In the genomic region with DNA sequence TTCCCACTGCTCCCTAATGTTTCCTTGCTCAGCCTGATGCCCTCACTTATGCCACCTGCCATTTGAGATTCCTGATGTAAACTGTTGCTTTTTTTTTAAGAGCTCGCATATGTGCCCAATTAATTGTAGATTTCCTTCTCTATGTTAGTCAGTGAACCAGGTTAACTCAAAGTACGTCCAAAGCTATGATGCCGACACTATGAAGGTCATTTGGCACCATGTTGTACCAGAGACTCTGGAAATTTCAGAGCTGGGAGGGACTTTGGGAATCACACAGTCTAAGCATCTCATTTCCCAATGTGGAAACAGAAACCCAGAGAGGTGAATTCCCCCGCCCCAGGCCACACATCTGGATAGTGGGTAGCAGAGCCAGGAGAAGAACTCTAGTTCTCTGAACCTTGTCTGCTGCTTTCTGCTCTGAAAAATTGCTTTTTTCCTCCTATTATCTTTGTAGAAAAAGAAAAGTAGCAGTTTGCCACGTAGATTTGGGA, we compare ENCODE assay signal across 15 cellular contexts. TPM values are rescaled to one million over a fixed set of nuclear protein-coding genes. Genes with fewer than 3 reads are reported as not detected.
DNase-seq lines count a peak whose midpoint lies in the region; ATAC-seq, FAIRE-seq and TF ChIP-seq lines count a peak whose summit lies in the region.
"Had no signal": no experiment of that assay in that cellular context is flagged by ENCODE, and none has a peak within 500 bp of the region (broad histone marks: within the 10 kb centered on the region; RNA-seq: fewer than 3 reads in every experiment).

No MANE protein-coding gene starts in this region.

- no peaks in the 10 kb centered on the region for H3K9me3 Mint-ChIP-seq in nephron progenitor cell
- H3K9me3 Mint-ChIP-seq: activated CD4-positive, alpha-beta T cell treated with anti-CD3 and anti-CD28 coated beads, Interleukin-2, amount 10 ng/mL, durations not matched to agents 7 days and 5 days; activated naive CD4-positive, alpha-beta T cell treated with anti-CD3 and anti-CD28 coated beads, Interleukin-2, amount 50 U/mL, for 24 hours; CD8-positive, alpha-beta memory T cell; stimulated activated memory B cell treated with anti-CD40 and anti-IgM and Interleukin-4, amounts not matched to agents 10 μg/mL and 1 μg/mL and 100 μg/mL, for 72 hours had no signal

- 69% methylated on average over 5 of the region's 5 CpGs for WGBS in HepG2 (ENCODE audit: low lambda C conversion rate)
- WGBS in right lobe of liver (ENCODE audit: insufficient coverage, low coverage, low lambda C conversion rate, missing lambda C conversion rate): 52% methylated on average over 5 of the region's 5 CpGs
- WGBS in mammary epithelial cell (ENCODE audit: low coverage, missing lambda C conversion rate): 64% methylated on average over 3 of the region's 5 CpGs

- no TSS peak for BruUV-seq in HepG2 (replicated peaks; lab: Mats Ljungman, UMichigan)
- no TSS peak for BruUV-seq in mammary epithelial cell (replicated peaks; lab: Mats Ljungman, UMichigan)

- no peak overlapping the region for H3K4me3 Mint-ChIP-seq in nephron progenitor cell
- H3K4me3 Mint-ChIP-seq: activated CD4-positive, alpha-beta T cell treated with anti-CD3 and anti-CD28 coated beads, Interleukin-2, amount 10 ng/mL, durations not matched to agents 7 days and 5 days; activated naive CD4-positive, alpha-beta T cell treated with anti-CD3 and anti-CD28 coated beads, Interleukin-2, amount 50 U/mL, for 24 hours; CD8-positive, alpha-beta memory T cell; stimulated activated memory B cell treated with anti-CD40 and anti-IgM and Interleukin-4, amounts not matched to agents 10 μg/mL and 1 μg/mL and 100 μg/mL, for 72 hours had no signal

- CTCF ChIA-PET in HepG2 (lab: Yijun Ruan, JAX; ENCODE audit: low intra/inter-chr PET ratio, low total read pairs): no interaction called here
- CTCF ChIA-PET in mammary epithelial cell (lab: Charles Lee; ENCODE audit: low non-redundant PET): interaction anchor here (0.6 to 1.1 kb wide), 5 partner anchors 12 to 360 kb away, joined by 3 to 11 read pairs (median 3); no protein-coding TSS in a partner anchor

- H3K36me3 Mint-ChIP-seq in nephron progenitor cell (ENCODE audit: low read depth): no peaks in the 10 kb centered on the region
- H3K36me3 Mint-ChIP-seq: activated naive CD4-positive, alpha-beta T cell treated with anti-CD3 and anti-CD28 coated beads, Interleukin-2, amount 50 U/mL, for 24 hours; CD8-positive, alpha-beta memory T cell; stimulated activated memory B cell treated with anti-CD40 and anti-IgM and Interleukin-4, amounts not matched to agents 10 μg/mL and 1 μg/mL and 100 μg/mL, for 72 hours had no signal

- H3K9me3 ChIP-seq in HepG2 (ENCODE audit: low read length): no peaks in the 10 kb centered on the region
- H3K9me3 ChIP-seq in right lobe of liver: no peaks in the 10 kb centered on the region
- no peaks in the 10 kb centered on the region for H3K9me3 ChIP-seq in mammary epithelial cell (replicated peaks; ENCODE audit: insufficient read depth, low read length)

- peaks cover 6% of the 10 kb centered on the region for H3K4me1 Mint-ChIP-seq in nephron progenitor cell
- H3K4me1 Mint-ChIP-seq: activated CD4-positive, alpha-beta T cell treated with anti-CD3 and anti-CD28 coated beads, Interleukin-2, amount 10 ng/mL, durations not matched to agents 7 days and 5 days; activated naive CD4-positive, alpha-beta T cell treated with anti-CD3 and anti-CD28 coated beads, Interleukin-2, amount 50 U/mL, for 24 hours had no signal

- POLR2A ChIA-PET in HepG2 (lab: Yijun Ruan, JAX): no interaction called here

- in situ Hi-C loops in HepG2 (cut with HindIII; ENCODE audit: extremely low pct_ligation_motif_present, low pct_unique_long_range_greater_than_20kb) (no loop called here), mammary epithelial cell (cut with MboI; ENCODE audit: low sequenced_read_pairs in 2 of 2) (no loop called here), GM13976 (cut with MboI; ENCODE audit: low sequenced_read_pairs, unreplicated experiment) (no loop called here)

- H3K4me2 ChIP-seq in HepG2 (ENCODE audit: low read depth, low read length) (peak overlapping the region; percentile 73), mammary epithelial cell (ENCODE audit: insufficient read depth, low read depth, low read length) (no peak overlapping the region)

- no peaks in the 10 kb centered on the region for H3K79me2 ChIP-seq in HepG2 (ENCODE audit: insufficient read depth, low read length)
- no peaks in the 10 kb centered on the region for H3K79me2 ChIP-seq in mammary epithelial cell (ENCODE audit: insufficient read depth, low read length)
- H3K79me2 ChIP-seq: parathyroid adenoma had no signal

- intact Hi-C loops in HepG2 (cut with micrococcal nuclease; ENCODE audit: unreplicated experiment) (no loop called here), right lobe of liver (cut with DNase I) (no loop called here), mammary epithelial cell (cut with micrococcal nuclease) (loop anchor here (1.0 kb wide), 3 partner anchors 30 to 248 kb away; no protein-coding TSS in a partner anchor)

- H3K27ac Mint-ChIP-seq in nephron progenitor cell: no peak overlapping the region
- H3K27ac Mint-ChIP-seq: activated CD4-positive, alpha-beta T cell treated with anti-CD3 and anti-CD28 coated beads, Interleukin-2, amount 10 ng/mL, durations not matched to agents 7 days and 5 days; activated naive CD4-positive, alpha-beta T cell treated with anti-CD3 and anti-CD28 coated beads, Interleukin-2, amount 50 U/mL, for 24 hours; CD8-positive, alpha-beta memory T cell; stimulated activated memory B cell treated with anti-CD40 and anti-IgM and Interleukin-4, amounts not matched to agents 10 μg/mL and 1 μg/mL and 100 μg/mL, for 72 hours had no signal

- no peaks in the 10 kb centered on the region; the same call in 1 of the 2 replicates for H4K20me1 ChIP-seq in HepG2 (ENCODE audit: insufficient read depth, low read length)
- no peaks in the 10 kb centered on the region for H4K20me1 ChIP-seq in mammary epithelial cell (ENCODE audit: insufficient read depth, low read length)

- DNase-seq in HepG2 (ENCODE audit: low spot score) (no peak), right lobe of liver (no peak), mammary epithelial cell (peak; percentile 50), nephron progenitor cell (no peak), AG20443 (ENCODE audit: low spot score) (no peak), DMS53 treated with DMSO at 0.1 percent for 48 hours (lab: John Stamatoyannopoulos, UW; ENCODE audit: unreplicated experiment) (no peak), GM13976 (ENCODE audit: low spot score) (no peak)
- DNase-seq: activated CD4-positive, alpha-beta T cell treated with anti-CD3 and anti-CD28 coated beads, Interleukin-2, amount 10 ng/mL, durations not matched to agents 7 days and 5 days; CD8-positive, alpha-beta memory T cell; NCI-H446 treated with DMSO at 0.1 percent for 48 hours had no signal

- H2AFZ ChIP-seq in HepG2 (ENCODE audit: low read length) (no peak overlapping the region), mammary epithelial cell (ENCODE audit: low read depth, low read length) (no peak overlapping the region)
- H2AFZ ChIP-seq: parathyroid adenoma had no signal

- TF ChIP-seq CTCF in HepG2 (CRISPR knock-in tag; IDR thresholded peaks at IDR 0.05) (no peak), right lobe of liver (IDR thresholded peaks at IDR 0.05) (no peak), mammary epithelial cell (conservative IDR thresholded peaks at IDR 0.05 in 1 of 2, IDR thresholded peaks at IDR 0.05 in 1 of 2; ENCODE audit: extremely low read depth in 1 of 2, insufficient read depth in 1 of 2, low read depth in 1 of 2, low read length in 2 of 2) (no peak), nephron progenitor cell (IDR thresholded peaks at IDR 0.05) (peak; percentile 17), GM13976 (IDR thresholded peaks at IDR 0.05; ENCODE audit: borderline replicate concordance, control extremely low read depth, extremely low read depth, insufficient read depth, missing control alignments) (no peak)

- H3K4me3 ChIP-seq in HepG2 (replicated peaks in 1 of 3; ENCODE audit: insufficient read depth in 1 of 3, low read depth in 2 of 3, low read length in 3 of 3): peak overlapping the region in 1 of 3 experiments; percentile 21; a peak in 1 of 6 replicates
- H3K4me3 ChIP-seq in right lobe of liver: no peak overlapping the region
- H3K4me3 ChIP-seq in mammary epithelial cell (replicated peaks in 1 of 3; ENCODE audit: insufficient read depth in 1 of 3, low read depth in 2 of 3, low read length in 3 of 3): no peak overlapping the region
- H3K4me3 ChIP-seq: SK-N-MC had no signal

- no peaks in the 10 kb centered on the region; a peak in 1 of 5 replicates for H3K36me3 ChIP-seq in HepG2 (replicated peaks in 1 of 2; ENCODE audit: control insufficient read depth in 1 of 2, insufficient read depth in 2 of 2, low read length in 2 of 2)
- H3K36me3 ChIP-seq in right lobe of liver: no peaks in the 10 kb centered on the region
- no peaks in the 10 kb centered on the region for H3K36me3 ChIP-seq in mammary epithelial cell (ENCODE audit: insufficient read depth, low read length)

- no peak for FAIRE-seq in HepG2 (lab: Jason Lieb, UNC)

- H3K9ac ChIP-seq in HepG2 (ENCODE audit: insufficient read depth, low read depth, low read length) (no peak overlapping the region), mammary epithelial cell (ENCODE audit: insufficient read depth, low read length) (no peak overlapping the region)
- H3K9ac ChIP-seq: parathyroid adenoma had no signal

- dilution Hi-C loops in mammary epithelial cell (cut with HindIII; ENCODE audit: low sequenced_read_pairs): no loop called here

- ATAC-seq in HepG2 (no peak), right lobe of liver (no peak), HG03135 (IDR thresholded peaks at IDR 0.05; ENCODE audit: unreplicated experiment) (no peak)
- ATAC-seq: stimulated activated memory B cell treated with anti-CD40 and anti-IgM and Interleukin-4, amounts not matched to agents 10 μg/mL and 1 μg/mL and 100 μg/mL, for 72 hours had no signal

- H3K27me3 Mint-ChIP-seq in nephron progenitor cell (ENCODE audit: low read depth, poor library complexity): peaks cover 3% of the 10 kb centered on the region
- H3K27me3 Mint-ChIP-seq: stimulated activated memory B cell treated with anti-CD40 and anti-IgM and Interleukin-4, amounts not matched to agents 10 μg/mL and 1 μg/mL and 100 μg/mL, for 72 hours had no signal

- H3K27ac ChIP-seq in HepG2 (ENCODE audit: extremely low read length, insufficient read depth, low read length) (no peak overlapping the region), right lobe of liver (no peak overlapping the region), mammary epithelial cell (ENCODE audit: insufficient read depth, low read depth, low read length) (no peak overlapping the region)
- H3K27ac ChIP-seq: parathyroid adenoma, SK-N-MC had no signal

- H3K27me3 ChIP-seq in HepG2 (ENCODE audit: control insufficient read depth in 1 of 2, insufficient read depth in 2 of 2, low read length in 2 of 2): no peaks in the 10 kb centered on the region
- no peaks in the 10 kb centered on the region for H3K27me3 ChIP-seq in right lobe of liver
- H3K27me3 ChIP-seq in mammary epithelial cell (ENCODE audit: insufficient read depth, low read length): no peaks in the 10 kb centered on the region

- TF ChIP-seq POLR2A in HepG2 (IDR thresholded peaks at IDR 0.05; ENCODE audit: insufficient read depth in 1 of 2, low read depth in 2 of 2, low read length in 2 of 2) (no peak), right lobe of liver (IDR thresholded peaks at IDR 0.05) (no peak)

- no peak for TF ChIP-seq RAD21 in HepG2 (CRISPR knock-in tag; IDR thresholded peaks at IDR 0.05)

- H3K4me1 ChIP-seq in HepG2 (ENCODE audit: insufficient read depth, low read length) (peaks cover 32% of the 10 kb centered on the region), right lobe of liver (no peaks in the 10 kb centered on the region), mammary epithelial cell (ENCODE audit: insufficient read depth, low read length) (peaks cover 39% of the 10 kb centered on the region)
- H3K4me1 ChIP-seq: parathyroid adenoma had no signal

- no peak for TF ChIP-seq EP300 in HepG2 (IDR thresholded peaks at IDR 0.05; ENCODE audit: low read depth in 2 of 2, low read length in 2 of 2)
- no peak for TF ChIP-seq EP300 in HepG2 (CRISPR knock-in tag; IDR thresholded peaks at IDR 0.05; ENCODE audit: borderline replicate concordance)

RNA-seq across cellular contexts. Expression of a gene that starts 38.5 kb away (rescaled TPM):
- total RNA-seq in HepG2 (2016; rRNA removed; fragmentation: Illumina TruSeq; extraction: Trizol): 4.0 and 5.8 TPM in 2 replicates
- 2.7 and 3.1 TPM in 2 replicates for total RNA-seq in HepG2 (2016; cell fraction: cytosol; rRNA removed; fragmentation: Illumina TruSeq; extraction: Trizol; ENCODE audit: low read depth)
- total RNA-seq in HepG2 (2016; cell fraction: insoluble cytoplasmic fraction; rRNA removed; fragmentation: Illumina TruSeq; extraction: Trizol): 4.7 and 4.8 TPM in 2 replicates
- total RNA-seq in HepG2 (2016; cell fraction: membrane; rRNA removed; fragmentation: Illumina TruSeq; extraction: Trizol): 8.1 and 8.9 TPM in 2 replicates
- 1.4 and 2.5 TPM in 2 replicates for total RNA-seq in HepG2 (2016; cell fraction: nucleus; rRNA removed; fragmentation: Illumina TruSeq; extraction: Trizol)
- polyA plus RNA-seq in HepG2 (2011; rRNA removed): 0.10 and 0.15 TPM in 2 replicates
- 0.23 and 0.27 TPM in 2 replicates for polyA plus RNA-seq in HepG2 (2011; cell fraction: cytosol; rRNA removed)
- 0.08 and 0.10 TPM in 2 replicates for polyA plus RNA-seq in HepG2 (2011; cell fraction: nucleus; rRNA removed)
- polyA plus RNA-seq in HepG2 (2012): 0.57 and 0.70 TPM in 2 replicates
- 4.8 and 5.5 TPM in 2 replicates for polyA plus RNA-seq in HepG2 (2016; cell fraction: cytosol; fragmentation: Illumina TruSeq; extraction: Trizol; ENCODE audit: low read depth)
- polyA plus RNA-seq in HepG2 (2016; cell fraction: insoluble cytoplasmic fraction; fragmentation: Illumina TruSeq; extraction: Trizol; ENCODE audit: low read depth): 6.1 and 6.4 TPM in 2 replicates
- polyA plus RNA-seq in HepG2 (2016; cell fraction: membrane; fragmentation: Illumina TruSeq; extraction: Trizol; ENCODE audit: low read depth): 9.3 and 11.0 TPM in 2 replicates
- polyA plus RNA-seq in HepG2 (2016; cell fraction: nucleus; fragmentation: Illumina TruSeq; extraction: Trizol; ENCODE audit: insufficient read depth, low read depth): 4.6 and 5.3 TPM in 2 replicates
- 0.30 TPM in 1 of 2 replicates, not detected in the other for polyA minus RNA-seq in HepG2 (2011; rRNA and poly(A)+ RNA removed; ENCODE audit: low replicate concordance)
- polyA minus RNA-seq in HepG2 (2011; cell fraction: cytosol; rRNA and poly(A)+ RNA removed): 0.26 and 0.40 TPM in 2 replicates
- polyA minus RNA-seq in HepG2 (2011; cell fraction: nucleus; rRNA and poly(A)+ RNA removed): not detected in 2 replicates
- 1 to 10 TPM in 3 of 6 experiments, under 1 TPM in 3; 0.49 to 2.0 (median 0.95) TPM for total RNA-seq in right lobe of liver
- 1 to 10 TPM; 6.5 to 9.7 TPM for total RNA-seq in mammary epithelial cell
- 2.7 TPM for polyA plus RNA-seq in mammary epithelial cell
- 14.6 TPM for polyA minus RNA-seq in mammary epithelial cell
- total RNA-seq: activated CD4-positive, alpha-beta T cell treated with anti-CD3 and anti-CD28 coated beads, Interleukin-2, amount 10 ng/mL, durations not matched to agents 7 days and 5 days had no signal
- polyA plus RNA-seq: CD8-positive, alpha-beta memory T cell had no signal
